1 cellular context compared by ENCODE assay signal in genomic region chr7:123557631-123558505, GRCh38.
TF ChIP-seq lines count a peak whose summit lies in the region.

Gene NDUFA5, minus strand, starts transcription at chr7:123557818. Its CDS starts 23 bp downstream, at chr7:123557795.

TF ChIP-seq in HepG2, 621 proteins besides CTCF, POLR2A, EP300 and RAD21 (continued from another document and continues in another):
- TF ChIP-seq AHDC1 (CRISPR knock-in tag; IDR thresholded peaks at IDR 0.05; ENCODE audit: borderline replicate concordance) (no peak), ARID4A (CRISPR knock-in tag; IDR thresholded peaks at IDR 0.05; ENCODE audit: borderline replicate concordance) (peak; percentile 93), ZNF234 (CRISPR knock-in tag; conservative IDR thresholded peaks at IDR 0.05) (no peak), PBX3 (CRISPR knock-in tag; IDR thresholded peaks at IDR 0.05; ENCODE audit: borderline replicate concordance) (no peak), ZGPAT (CRISPR knock-in tag; IDR thresholded peaks at IDR 0.05) (peak; percentile 45; the same call in 1 of the 2 replicates), DZIP1 (CRISPR knock-in tag; IDR thresholded peaks at IDR 0.05) (no peak), MIER3 (CRISPR knock-in tag; IDR thresholded peaks at IDR 0.05; ENCODE audit: borderline replicate concordance) (peak; percentile 64), PRDM4 (CRISPR knock-in tag; IDR thresholded peaks at IDR 0.05; ENCODE audit: borderline replicate concordance) (no peak), POGK (CRISPR knock-in tag; conservative IDR thresholded peaks at IDR 0.05) (peak; percentile 60), SSRP1 (CRISPR knock-in tag; IDR thresholded peaks at IDR 0.05) (no peak), NR1H2 (CRISPR knock-in tag; IDR thresholded peaks at IDR 0.05; ENCODE audit: borderline replicate concordance, low read depth) (no peak), ZNF44 (CRISPR knock-in tag; IDR thresholded peaks at IDR 0.05) (no peak), MEIS1 (CRISPR knock-in tag; IDR thresholded peaks at IDR 0.05; ENCODE audit: borderline replicate concordance) (peak; percentile 77; the same call in 1 of the 2 replicates), MED13 (CRISPR knock-in tag; IDR thresholded peaks at IDR 0.05) (no peak), ZNF816 (CRISPR knock-in tag; IDR thresholded peaks at IDR 0.05; ENCODE audit: borderline replicate concordance) (no peak), AFF4 (CRISPR knock-in tag; IDR thresholded peaks at IDR 0.05) (no peak), KDM1A (CRISPR knock-in tag; IDR thresholded peaks at IDR 0.05) (no peak), AHR (CRISPR knock-in tag; IDR thresholded peaks at IDR 0.05) (0 out of 2 replicates have a peak, but pooled peaks have one; percentile 19), ZNF550 (CRISPR knock-in tag; IDR thresholded peaks at IDR 0.05; ENCODE audit: borderline replicate concordance) (no peak), PAF1 (CRISPR knock-in tag; IDR thresholded peaks at IDR 0.05) (no peak), E2F5 (CRISPR knock-in tag; conservative IDR thresholded peaks at IDR 0.05) (no peak)
